ENCODE assay signal across 22 cellular contexts in the genomic region with DNA sequence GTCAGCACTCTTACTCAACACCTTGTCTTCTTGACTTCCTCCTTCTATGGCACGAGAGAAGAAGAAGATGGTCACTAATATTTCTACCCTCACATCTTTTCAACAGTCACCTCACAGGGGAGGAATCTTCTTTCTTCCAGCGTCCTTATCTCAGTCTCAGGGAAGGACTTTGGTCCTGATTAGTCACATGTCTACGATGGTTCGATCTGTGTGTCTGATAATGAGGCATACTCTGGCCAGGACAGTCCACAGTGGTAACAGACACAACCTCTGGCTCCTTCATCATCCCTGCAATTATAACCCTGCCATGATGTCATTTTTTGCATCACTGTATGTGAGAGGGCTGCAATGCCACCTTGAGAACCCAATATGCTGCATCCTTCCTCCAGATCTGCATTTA. TPM values are rescaled to one million over a fixed set of nuclear protein-coding genes. Genes with fewer than 3 reads are reported as not detected.
"Had no signal": no experiment of that assay in that cellular context is flagged by ENCODE, and none has a peak within 500 bp of the region (broad histone marks: within the 10 kb centered on the region; RNA-seq: fewer than 3 reads in every experiment).

No MANE protein-coding gene starts in this region.

- H3K4me1 Mint-ChIP-seq: naive thymus-derived CD8-positive, alpha-beta T cell; stimulated activated naive CD8-positive, alpha-beta T cell treated with anti-CD3 and anti-CD28 coated beads, Interleukin-15, amount 100 ng/mL, for 72 hours had no signal

- H3K4me3 ChIP-seq: coronary artery, heart left ventricle, psoas muscle, thoracic aorta, transverse colon had no signal

- H3K4me1 ChIP-seq: psoas muscle, transverse colon had no signal

- H3K36me3 Mint-ChIP-seq: stimulated activated naive B cell treated with anti-CD40 and anti-IgM and Interleukin-4, amounts not matched to agents 10 μg/mL and 1 μg/mL and 100 μg/mL, for 72 hours had no signal

- H3K27ac Mint-ChIP-seq: endodermal cell; naive thymus-derived CD8-positive, alpha-beta T cell; stimulated activated naive B cell treated with anti-CD40 and anti-IgM and Interleukin-4, amounts not matched to agents 10 μg/mL and 1 μg/mL and 100 μg/mL, for 72 hours; stimulated activated naive CD8-positive, alpha-beta T cell treated with anti-CD3 and anti-CD28 coated beads, Interleukin-15, amount 100 ng/mL, for 72 hours had no signal

- DNase-seq: effector CD4-positive, alpha-beta T cell; endodermal cell; heart left ventricle; islet precursor cell; mammary epithelial cell; naive thymus-derived CD8-positive, alpha-beta T cell; psoas muscle; retina; stimulated activated CD4-positive, alpha-beta T cell treated with anti-CD3 and anti-CD28 coated beads, Interleukin-2, amount 100 ng/mL, for 24 hours; stimulated activated CD4-positive, alpha-beta T cell treated with anti-CD3 and anti-CD28 coated beads, Interleukin-4, amount 100 ng/mL, for 4 hours; stimulated activated naive B cell treated with anti-CD40 and anti-IgM and Interleukin-4, amounts not matched to agents 10 μg/mL and 1 μg/mL and 100 μg/mL, for 72 hours; stimulated activated naive CD8-positive, alpha-beta T cell treated with anti-CD3 and anti-CD28 coated beads, Interleukin-15, amount 100 ng/mL, for 72 hours; transverse colon had no signal

- H3K4me3 Mint-ChIP-seq: endodermal cell; naive thymus-derived CD8-positive, alpha-beta T cell; stimulated activated naive B cell treated with anti-CD40 and anti-IgM and Interleukin-4, amounts not matched to agents 10 μg/mL and 1 μg/mL and 100 μg/mL, for 72 hours; stimulated activated naive CD8-positive, alpha-beta T cell treated with anti-CD3 and anti-CD28 coated beads, Interleukin-15, amount 100 ng/mL, for 72 hours had no signal

- H3K27ac ChIP-seq: coronary artery, heart left ventricle, neutrophil, psoas muscle, thoracic aorta, transverse colon had no signal

- H3K27me3 ChIP-seq: heart left ventricle, neutrophil, transverse colon had no signal

- H3K36me3 ChIP-seq: heart left ventricle, neutrophil, thoracic aorta, transverse colon had no signal

- H3K9me3 ChIP-seq: neutrophil, psoas muscle, transverse colon had no signal

RNA-seq across cellular contexts. Expression of gene RGS6, which starts 15.9 kb away (rescaled TPM):
- total RNA-seq: dermis microvascular lymphatic vessel endothelial cell; endothelial cell of umbilical vein; fibroblast of lung; glomerular endothelial cell; left lobe of liver; mammary epithelial cell; naive thymus-derived CD8-positive, alpha-beta T cell; osteoblast had no signal
- polyA plus RNA-seq: endothelial cell of umbilical vein; fibroblast of lung; mammary epithelial cell; naive thymus-derived CD8-positive, alpha-beta T cell had no signal
